In genomic region chr19:38663957-38664502, GRCh38 we compare ENCODE assay signal across 9 cellular contexts. TPM values are rescaled to one million over a fixed set of nuclear protein-coding genes. Genes with fewer than 3 reads are reported as not detected.
DNase-seq lines count a peak whose midpoint lies in the region; ATAC-seq, FAIRE-seq and TF ChIP-seq lines count a peak whose summit lies in the region.
"Had no signal": no experiment of that assay in that cellular context is flagged by ENCODE, and none has a peak within 500 bp of the region (broad histone marks: within the 10 kb centered on the region; RNA-seq: fewer than 3 reads in every experiment).

No MANE protein-coding gene starts in this region.

- H3K36me3 ChIP-seq in astrocyte (ENCODE audit: insufficient read depth, low read length): peaks cover 3% of the 10 kb centered on the region
- H3K36me3 ChIP-seq in spleen: peaks cover 0 to 29% (median 0%) of the 10 kb centered on the region in 6 donors

- no peak for ATAC-seq in GM18907 (IDR thresholded peaks at IDR 0.05; ENCODE audit: unreplicated experiment)

- no peak for TF ChIP-seq POLR2A in spleen (IDR thresholded peaks at IDR 0.05)

- H3K27ac Mint-ChIP-seq in astrocyte (ENCODE audit: unreplicated experiment): peak overlapping the region; percentile 81

- no peaks in the 10 kb centered on the region for H3K27me3 Mint-ChIP-seq in astrocyte (ENCODE audit: low read depth, unreplicated experiment)

- H3K9ac ChIP-seq in astrocyte (ENCODE audit: low read length): peak overlapping the region; percentile 77

- H4K20me1 ChIP-seq in astrocyte (ENCODE audit: insufficient read depth, low read length): peaks cover 72% of the 10 kb centered on the region

- no peak overlapping the region for H2AFZ ChIP-seq in astrocyte (ENCODE audit: low read depth, low read length)

- H3K27me3 ChIP-seq in HL-60 (ENCODE audit: insufficient read depth, poor library complexity, severe bottlenecking): no peaks in the 10 kb centered on the region
- no peaks in the 10 kb centered on the region for H3K27me3 ChIP-seq in astrocyte (ENCODE audit: insufficient read depth, low read length)
- no peaks in the 10 kb centered on the region for H3K27me3 ChIP-seq in spleen (replicated peaks in 1 of 7)

- FAIRE-seq in astrocyte (lab: Jason Lieb, UNC) (no peak), islet of Langerhans (lab: Jason Lieb, UNC) (peak; percentile 27)

- H3K9me3 ChIP-seq in astrocyte (ENCODE audit: insufficient read depth, low read depth, low read length): no peaks in the 10 kb centered on the region
- no peaks in the 10 kb centered on the region for H3K9me3 ChIP-seq in spleen

- peaks cover 90% of the 10 kb centered on the region for H3K4me1 Mint-ChIP-seq in astrocyte (ENCODE audit: low read depth, unreplicated experiment)

- H3K4me1 ChIP-seq in astrocyte (ENCODE audit: insufficient read depth, low read length) (peaks cover 87% of the 10 kb centered on the region), spleen (peaks cover 78 to 100% (median 100%) of the 10 kb centered on the region in 6 donors)

- H3K79me2 ChIP-seq in astrocyte (ENCODE audit: insufficient read depth, low read length): peaks cover 98% of the 10 kb centered on the region

- WGBS in spleen, 5 donors: 39 to 47% (median 46%) methylated on average over 19 of the region's 19 CpGs

- H3K4me3 ChIP-seq in HL-60 (replicated peaks; ENCODE audit: insufficient read depth, low read length) (no peak overlapping the region), astrocyte (ENCODE audit: insufficient read depth, low read depth, low read length) (no peak overlapping the region), spleen (peak overlapping the region in 2 of 8 donors; percentile 10 to 41)

- H3K4me3 Mint-ChIP-seq in astrocyte (ENCODE audit: unreplicated experiment): peak overlapping the region; percentile 34

- H3K27ac ChIP-seq in HL-60 (replicated peaks) (peak overlapping the region; percentile 76), astrocyte (ENCODE audit: low read depth, low read length) (peak overlapping the region; percentile 86), spleen (peak overlapping the region; percentile 82 to 94 (median 92))

- H3K9me3 Mint-ChIP-seq in astrocyte (ENCODE audit: unreplicated experiment): no peaks in the 10 kb centered on the region

- DNase-seq in HL-60 (ENCODE audit: low read depth in 1 of 2, low spot score in 1 of 2): peak in 1 of 2 experiments; percentile 54
- DNase-seq in astrocyte (ENCODE audit: low read depth): no peak
- peak; percentile 76 for DNase-seq in spleen
- DNase-seq in NCI-H1105 treated with DMSO at 0.1 percent for 48 hours (lab: John Stamatoyannopoulos, UW): no peak
- no peak for DNase-seq in activated CD4-positive, alpha-beta T cell treated with anti-CD3 and anti-CD28 coated beads for 1 hour
- DNase-seq in NCI-H2029 treated with DMSO at 0.1 percent for 48 hours (lab: John Stamatoyannopoulos, UW): no peak
- DNase-seq: KG1 had no signal

- H3K36me3 Mint-ChIP-seq in astrocyte (ENCODE audit: low read depth, unreplicated experiment): peaks cover 12% of the 10 kb centered on the region

- TF ChIP-seq CTCF in HL-60 (IDR thresholded peaks at IDR 0.05; ENCODE audit: insufficient read depth, low read length): no peak
- no peak for TF ChIP-seq CTCF in astrocyte (IDR thresholded peaks at IDR 0.05; ENCODE audit: insufficient read depth, low read depth, low read length)
- no peak for TF ChIP-seq CTCF in spleen (IDR thresholded peaks at IDR 0.05 in 8 of 11, conservative IDR thresholded peaks at IDR 0.05 in 3 of 11)

- H3K4me2 ChIP-seq in astrocyte (ENCODE audit: low read length): peak overlapping the region; percentile 70

- intact Hi-C loops in spleen (cut with DNase I; ENCODE audit: low total_unique reads): no loop called here

RNA-seq across cellular contexts. Expression of gene ACTN4, which starts 16.6 kb away (rescaled TPM):
- total RNA-seq in astrocyte (805 and 879 TPM in 2 replicates), spleen (100 to 1,000 TPM; 360 to 621 (median 487) TPM)
- 100 to 1,000 TPM in 1 of 3 donors, 10 to 100 TPM in 2; 39.3 to 185 (median 51.2) TPM for polyA plus RNA-seq in spleen

RNA-seq across cellular contexts. Expression of gene EIF3K, which starts 45.0 kb away (rescaled TPM):
- 222 and 229 TPM in 2 replicates for total RNA-seq in astrocyte
- 100 to 1,000 TPM; 232 to 538 (median 244) TPM for total RNA-seq in spleen
- 100 to 1,000 TPM; 276 to 365 (median 328) TPM for polyA plus RNA-seq in spleen

RNA-seq across cellular contexts. Expression of gene MAP4K1, which starts 46.3 kb away (rescaled TPM):
- total RNA-seq in astrocyte (0.87 and 1.7 TPM in 2 replicates), spleen (100 to 1,000 TPM in 4 of 7 donors, 10 to 100 TPM in 3; 58.2 to 163 (median 122) TPM)
- polyA plus RNA-seq in spleen: 100 to 1,000 TPM in 2 of 3 donors, 10 to 100 TPM in 1; 81.3 to 161 (median 153) TPM

Comparison
In these comparisons a context has a peak if more than half of its experiments do, and no peak if none do; other contexts are left out.
1. RNA of gene MAP4K1, which starts 46.3 kb away (total RNA-seq): 58.2 to 163 TPM in spleen; 0.87 to 1.7 TPM in astrocyte; every median in the first group is over 10 times any median in the second.
2. Peak in every context shown above with its lines, with median percentiles within 50 percentile points of each other: H3K27ac ChIP-seq.